In genomic region chr2:54559593-54560145, GRCh38 we compare ENCODE assay signal across 7 cellular contexts.
DNase-seq lines count a peak whose midpoint lies in the region; ATAC-seq and TF ChIP-seq lines count a peak whose summit lies in the region.

No MANE protein-coding gene starts in this region.

- H3K36me3 ChIP-seq in prostate gland: no peaks in the 10 kb centered on the region

- peak; percentile 3 for ATAC-seq in activated naive CD8-positive, alpha-beta T cell treated with anti-CD3 and anti-CD28 coated beads, Interleukin-2, amount 50 U/mL, for 24 hours
- peak; percentile 33 to 35 for ATAC-seq in left cardiac atrium
- no peak for ATAC-seq in GM18511 (IDR thresholded peaks at IDR 0.05; ENCODE audit: unreplicated experiment)
- ATAC-seq in HG02970 (IDR thresholded peaks at IDR 0.05; ENCODE audit: low FRiP score, unreplicated experiment): no peak

- H3K27me3 Mint-ChIP-seq in activated naive CD8-positive, alpha-beta T cell treated with anti-CD3 and anti-CD28 coated beads, Interleukin-2, amount 50 U/mL, for 24 hours: no peaks in the 10 kb centered on the region

- DNase-seq in GDM1 (lab: John Stamatoyannopoulos, UW) (peak; percentile 66), LoVo (ENCODE audit: low spot score) (peak; percentile 39), left cardiac atrium (peak; percentile 38), prostate gland (ENCODE audit: low spot score) (peak; percentile 78)
- DNase-seq in activated naive CD8-positive, alpha-beta T cell treated with anti-CD3 and anti-CD28 coated beads, Interleukin-2, amount 50 U/mL, for 24 hours: no peak

- peak overlapping the region; percentile 83 to 84 for H3K27ac ChIP-seq in prostate gland

- no peaks in the 10 kb centered on the region for H3K27me3 ChIP-seq in prostate gland (replicated peaks; ENCODE audit: insufficient read depth)

- H3K9me3 Mint-ChIP-seq in activated naive CD8-positive, alpha-beta T cell treated with anti-CD3 and anti-CD28 coated beads, Interleukin-2, amount 50 U/mL, for 24 hours: no peaks in the 10 kb centered on the region

- TF ChIP-seq POLR2A in prostate gland (IDR thresholded peaks at IDR 0.05): peak; percentile 38

- TF ChIP-seq CTCF in prostate gland (IDR thresholded peaks at IDR 0.05): no peak

- H3K27ac Mint-ChIP-seq in activated naive CD8-positive, alpha-beta T cell treated with anti-CD3 and anti-CD28 coated beads, Interleukin-2, amount 50 U/mL, for 24 hours: peak overlapping the region; percentile 91

- H3K4me1 Mint-ChIP-seq in activated naive CD8-positive, alpha-beta T cell treated with anti-CD3 and anti-CD28 coated beads, Interleukin-2, amount 50 U/mL, for 24 hours: peaks cover 54% of the 10 kb centered on the region

- peaks cover 18% of the 10 kb centered on the region for H3K4me1 ChIP-seq in prostate gland (replicated peaks)

- H3K36me3 Mint-ChIP-seq in activated naive CD8-positive, alpha-beta T cell treated with anti-CD3 and anti-CD28 coated beads, Interleukin-2, amount 50 U/mL, for 24 hours (ENCODE audit: low read depth): no peaks in the 10 kb centered on the region

- intact Hi-C loops in left cardiac atrium (cut with DNase I): no loop called here
- intact Hi-C loops in prostate gland (cut with DNase I): loop anchor here (5.0 kb wide), 2 partner anchors 68 to 78 kb away; no protein-coding TSS in a partner anchor

- no peaks in the 10 kb centered on the region for H3K9me3 ChIP-seq in prostate gland

- peak overlapping the region; percentile 40 to 43 for H3K4me3 ChIP-seq in prostate gland

- H3K4me3 Mint-ChIP-seq in activated naive CD8-positive, alpha-beta T cell treated with anti-CD3 and anti-CD28 coated beads, Interleukin-2, amount 50 U/mL, for 24 hours: peak overlapping the region; percentile 91

- WGBS in prostate gland: 3% methylated on average over 9 of the region's 9 CpGs

Comparison
In these comparisons a context has a peak if more than half of its experiments do, and no peak if none do; other contexts are left out.
1. ATAC-seq: peak in activated naive CD8-positive, alpha-beta T cell treated with anti-CD3 and anti-CD28 coated beads, Interleukin-2, amount 50 U/mL, for 24 hours (single experiment) and left cardiac atrium (2 of 2); none in GM18511 (single experiment) and HG02970 (single experiment).